1 cellular context compared by ENCODE assay signal in the genomic region with DNA sequence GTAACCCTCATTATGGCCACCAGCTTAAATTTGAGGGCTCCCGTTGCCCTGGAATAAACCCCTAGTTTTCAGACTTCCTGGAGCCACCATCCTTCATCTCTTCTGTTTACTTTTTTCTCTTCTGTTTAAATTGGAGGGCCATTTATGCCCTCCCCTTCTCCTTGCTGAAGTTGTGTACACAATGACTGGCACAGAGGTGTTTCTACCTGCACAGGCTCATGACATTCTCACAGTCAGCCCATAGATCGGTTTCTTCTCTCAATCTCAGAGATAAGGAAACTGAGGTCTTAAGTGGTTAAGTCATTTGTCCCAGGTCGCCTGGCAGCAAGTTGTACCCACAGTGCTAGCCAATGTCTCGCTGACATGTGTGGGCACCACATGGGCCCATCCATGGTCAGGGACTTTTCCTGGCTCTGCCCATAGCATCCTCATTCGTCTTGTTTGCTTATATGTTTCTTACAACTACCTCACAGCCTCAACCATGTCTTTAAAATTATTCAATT.
TF ChIP-seq lines count a peak whose summit lies in the region.

No MANE protein-coding gene starts in this region.

TF ChIP-seq in liver, 16 proteins besides CTCF, POLR2A, EP300 and RAD21 (continued from another document):
- TF ChIP-seq, protein P1, sequence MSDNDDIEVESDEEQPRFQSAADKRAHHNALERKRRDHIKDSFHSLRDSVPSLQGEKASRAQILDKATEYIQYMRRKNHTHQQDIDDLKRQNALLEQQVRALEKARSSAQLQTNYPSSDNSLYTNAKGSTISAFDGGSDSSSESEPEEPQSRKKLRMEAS (IDR thresholded peaks at IDR 0.05) = no peak
TF ChIP-seq in liver: peak in this region for 4.
